In genomic region chr18:24987933-24988840, GRCh38 we compare ENCODE assay signal across 19 cellular contexts.
DNase-seq lines count a peak whose midpoint lies in the region; ATAC-seq and TF ChIP-seq lines count a peak whose summit lies in the region.
"Had no signal": no experiment of that assay in that cellular context is flagged by ENCODE, and none has a peak within 500 bp of the region (broad histone marks: within the 10 kb centered on the region; RNA-seq: fewer than 3 reads in every experiment).

No MANE protein-coding gene starts in this region.

- no peak for TF ChIP-seq CTCF in foreskin fibroblast (IDR thresholded peaks at IDR 0.05; ENCODE audit: low read depth, low read length)
- TF ChIP-seq CTCF in nephron (IDR thresholded peaks at IDR 0.05; ENCODE audit: unreplicated experiment in 3 of 3) = no peak
- no peak for TF ChIP-seq CTCF in upper lobe of right lung (IDR thresholded peaks at IDR 0.05)
- TF ChIP-seq CTCF in Peyer's patch (IDR thresholded peaks at IDR 0.05) = no peak

- intact Hi-C loops in upper lobe of right lung (cut with DNase I) = no loop called here

- peak; percentile 80 for ATAC-seq in upper lobe of right lung

- H3K27ac Mint-ChIP-seq in nephron = peak overlapping the region; percentile 99 to 100 (median 99)
- H3K27ac Mint-ChIP-seq: activated naive CD4-positive, alpha-beta T cell treated with anti-CD3 and anti-CD28 coated beads, Interleukin-2, amount 50 U/mL, for 24 hours; CD4-positive, CD25-positive, alpha-beta regulatory T cell had no signal

- H3K4me3 ChIP-seq in foreskin fibroblast (ENCODE audit: low read depth in 1 of 2, low read length in 2 of 2) = peak overlapping the region; percentile 1 to 21
- H3K4me3 ChIP-seq in upper lobe of right lung = no peak overlapping the region
- H3K4me3 ChIP-seq in effector memory CD4-positive, alpha-beta T cell (ENCODE audit: insufficient read depth, low read depth, low read length, poor library complexity, severe bottlenecking) = no peak overlapping the region
- H3K4me3 ChIP-seq in Peyer's patch = no peak overlapping the region
- H3K4me3 ChIP-seq: mucosa of descending colon, stomach had no signal

- H3K9me3 Mint-ChIP-seq in nephron = no peaks in the 10 kb centered on the region
- H3K9me3 Mint-ChIP-seq: CD4-positive, CD25-positive, alpha-beta regulatory T cell had no signal

- H3K36me3 Mint-ChIP-seq in nephron (ENCODE audit: low read depth) = no peaks in the 10 kb centered on the region
- H3K36me3 Mint-ChIP-seq: activated naive CD4-positive, alpha-beta T cell treated with anti-CD3 and anti-CD28 coated beads, Interleukin-2, amount 50 U/mL, for 24 hours; CD4-positive, CD25-positive, alpha-beta regulatory T cell had no signal

- H3K27ac ChIP-seq in upper lobe of right lung (peak overlapping the region; percentile 32), Peyer's patch (no peak overlapping the region)
- H3K27ac ChIP-seq in effector memory CD4-positive, alpha-beta T cell (ENCODE audit: insufficient read depth, low read length, poor library complexity, severe bottlenecking) = no peak overlapping the region
- H3K27ac ChIP-seq: 22Rv1, KMS-11 had no signal

- H3K9me3 ChIP-seq in upper lobe of right lung (no peaks in the 10 kb centered on the region), Peyer's patch (no peaks in the 10 kb centered on the region)
- H3K9me3 ChIP-seq in effector memory CD4-positive, alpha-beta T cell (ENCODE audit: control insufficient read depth, low read length) = no peaks in the 10 kb centered on the region
- H3K9me3 ChIP-seq: mucosa of descending colon, stomach had no signal

- TF ChIP-seq POLR2A in Peyer's patch (IDR thresholded peaks at IDR 0.05) = no peak

- H3K27me3 ChIP-seq in upper lobe of right lung (no peaks in the 10 kb centered on the region), Peyer's patch (no peaks in the 10 kb centered on the region)
- H3K27me3 ChIP-seq in effector memory CD4-positive, alpha-beta T cell (replicated peaks; ENCODE audit: control insufficient read depth, insufficient read depth, low read length, poor library complexity, severe bottlenecking) = no peaks in the 10 kb centered on the region
- H3K27me3 ChIP-seq: stomach had no signal

- H3K36me3 ChIP-seq in upper lobe of right lung (no peaks in the 10 kb centered on the region), Peyer's patch (no peaks in the 10 kb centered on the region)
- H3K36me3 ChIP-seq in effector memory CD4-positive, alpha-beta T cell (ENCODE audit: control insufficient read depth, insufficient read depth, low read length) = no peaks in the 10 kb centered on the region
- H3K36me3 ChIP-seq: stomach had no signal

- DNase-seq in DMS 273 (lab: John Stamatoyannopoulos, UW; ENCODE audit: unreplicated experiment) = peak; percentile 20
- no peak for DNase-seq in DMS 273 treated with DMSO at 0.1 percent for 48 hours (lab: John Stamatoyannopoulos, UW)
- DNase-seq in foreskin fibroblast = peak; percentile 44 to 76
- DNase-seq in upper lobe of right lung = no peak
- no peak for DNase-seq in effector memory CD4-positive, alpha-beta T cell
- DNase-seq in Peyer's patch = no peak
- DNase-seq in amniotic stem cell (lab: John Stamatoyannopoulos, UW) = no peak
- DNase-seq: CD4-positive, CD25-positive, alpha-beta regulatory T cell; central memory CD4-positive, alpha-beta T cell; erythroblast; mucosa of descending colon; NCI-H2081; NCI-H774; SIG-M5; stomach had no signal

- H3K4me3 Mint-ChIP-seq in nephron = peak overlapping the region in 2 of 3 experiments; percentile 13 to 87
- H3K4me3 Mint-ChIP-seq: activated naive CD4-positive, alpha-beta T cell treated with anti-CD3 and anti-CD28 coated beads, Interleukin-2, amount 50 U/mL, for 24 hours; CD4-positive, CD25-positive, alpha-beta regulatory T cell had no signal

- H3K4me1 Mint-ChIP-seq in nephron = peaks cover 72% of the 10 kb centered on the region
- H3K4me1 Mint-ChIP-seq: activated naive CD4-positive, alpha-beta T cell treated with anti-CD3 and anti-CD28 coated beads, Interleukin-2, amount 50 U/mL, for 24 hours; CD4-positive, CD25-positive, alpha-beta regulatory T cell had no signal

- peaks cover 4% of the 10 kb centered on the region for H3K27me3 Mint-ChIP-seq in nephron (ENCODE audit: low read depth)
- H3K27me3 Mint-ChIP-seq: CD4-positive, CD25-positive, alpha-beta regulatory T cell had no signal

- H3K4me1 ChIP-seq in upper lobe of right lung (peaks cover 12% of the 10 kb centered on the region), Peyer's patch (no peaks in the 10 kb centered on the region)
- H3K4me1 ChIP-seq in effector memory CD4-positive, alpha-beta T cell (ENCODE audit: control insufficient read depth, insufficient read depth, low read length, poor library complexity, severe bottlenecking) = no peaks in the 10 kb centered on the region

Comparison
In these comparisons a context has a peak if more than half of its experiments do, and no peak if none do; other contexts are left out.
1. DNase-seq: peak in DMS 273 (single experiment) and foreskin fibroblast (2 of 2); none in DMS 273 treated with DMSO at 0.1 percent for 48 hours (single experiment), upper lobe of right lung (single experiment), effector memory CD4-positive, alpha-beta T cell (0 of 3), Peyer's patch (0 of 3) and amniotic stem cell (single experiment).
2. H3K4me3 ChIP-seq: peak in foreskin fibroblast (2 of 2); none in upper lobe of right lung (single experiment), effector memory CD4-positive, alpha-beta T cell (single experiment) and Peyer's patch (0 of 4).